Comparison of ENCODE assay signal across 1 cellular context in the genomic region with DNA sequence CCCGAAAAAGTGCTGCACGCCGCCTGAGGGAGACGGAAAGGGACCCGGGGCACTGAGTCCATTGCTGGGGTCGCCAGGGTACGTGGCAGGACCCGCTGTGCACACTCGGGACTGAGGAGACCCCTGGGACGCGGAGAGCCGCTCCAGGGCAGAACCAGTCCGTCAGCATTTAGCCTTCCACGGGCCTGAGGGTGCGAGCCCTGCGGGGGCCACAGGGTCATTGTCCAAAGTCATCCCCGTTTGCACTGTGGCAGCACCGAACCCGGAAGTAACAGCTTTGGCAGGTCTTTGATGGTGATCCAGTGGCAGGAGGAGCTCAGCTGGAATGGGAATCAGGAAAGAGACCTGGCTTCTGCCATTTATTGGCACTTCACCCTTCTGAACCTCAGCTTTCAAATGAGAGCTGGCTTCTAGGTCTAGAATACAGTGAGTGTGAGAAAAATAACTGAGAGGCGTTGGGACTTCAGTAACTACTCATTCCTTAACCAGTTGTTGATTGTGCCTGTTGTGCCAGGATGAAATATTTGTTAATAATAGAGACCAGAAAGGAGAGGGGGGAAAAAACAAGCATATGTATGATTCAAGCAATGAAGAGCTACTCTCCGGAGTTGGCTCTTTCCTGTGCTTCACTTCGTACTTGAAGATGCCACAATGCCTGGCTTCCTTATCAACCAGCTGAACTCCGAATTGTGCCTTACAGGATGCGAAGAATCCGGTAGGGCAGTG.
TF ChIP-seq lines count a peak whose summit lies in the region.

No MANE protein-coding gene starts in this region.

TF ChIP-seq in HepG2, 621 proteins besides CTCF, POLR2A, EP300 and RAD21 (continued from another document and continues in another):
- TF ChIP-seq POLR2AphosphoS5 (IDR thresholded peaks at IDR 0.05; ENCODE audit: low read depth, low read length) (peak; percentile 62), ZMYM3 (CRISPR knock-in tag; IDR thresholded peaks at IDR 0.05) (no peak), ZFP36 (IDR thresholded peaks at IDR 0.05; ENCODE audit: borderline replicate concordance, low read depth, low read length, partially characterized antibody) (no peak), ZNF12 (CRISPR knock-in tag; IDR thresholded peaks at IDR 0.05) (no peak), ZNF225 (CRISPR knock-in tag; IDR thresholded peaks at IDR 0.05) (peak; percentile 52; the same call in 1 of the 2 replicates), ZNF326 (CRISPR knock-in tag; IDR thresholded peaks at IDR 0.05; ENCODE audit: borderline replicate concordance) (no peak), JARID2 (CRISPR knock-in tag; IDR thresholded peaks at IDR 0.05; ENCODE audit: insufficient replicate concordance) (no peak), CHCHD3 (CRISPR knock-in tag; IDR thresholded peaks at IDR 0.05) (no peak), MBNL3 (CRISPR knock-in tag; conservative IDR thresholded peaks at IDR 0.05) (no peak), ATM (IDR thresholded peaks at IDR 0.05; ENCODE audit: borderline replicate concordance) (no peak), NPAS2 (CRISPR knock-in tag; IDR thresholded peaks at IDR 0.05; ENCODE audit: borderline replicate concordance) (no peak), RFX1 (IDR thresholded peaks at IDR 0.05) (no peak), ZNF235 (CRISPR knock-in tag; IDR thresholded peaks at IDR 0.05; ENCODE audit: borderline replicate concordance) (no peak), ZNF510 (CRISPR knock-in tag; IDR thresholded peaks at IDR 0.05; ENCODE audit: low read depth) (no peak; the same call in 1 of the 2 replicates), ZNF570 (CRISPR knock-in tag; IDR thresholded peaks at IDR 0.05; ENCODE audit: borderline replicate concordance) (no peak), KLF11 (CRISPR knock-in tag; IDR thresholded peaks at IDR 0.05) (no peak), PHF5A (CRISPR knock-in tag; IDR thresholded peaks at IDR 0.05; ENCODE audit: low read depth, unreplicated experiment) (no peak), HDAC2 (CRISPR knock-in tag; IDR thresholded peaks at IDR 0.05) (peak; percentile 38; the same call in 1 of the 2 replicates), ZSCAN9 (CRISPR knock-in tag; IDR thresholded peaks at IDR 0.05; ENCODE audit: borderline replicate concordance) (no peak), EEA1 (CRISPR knock-in tag; IDR thresholded peaks at IDR 0.05; ENCODE audit: borderline replicate concordance) (no peak), DR1 (CRISPR knock-in tag; IDR thresholded peaks at IDR 0.05) (no peak), ZNF850 (CRISPR knock-in tag; conservative IDR thresholded peaks at IDR 0.05) (no peak), KLF9 (CRISPR knock-in tag; IDR thresholded peaks at IDR 0.05; ENCODE audit: low read depth) (no peak), U2AF2 (IDR thresholded peaks at IDR 0.05; ENCODE audit: low read depth, low read length) (no peak), ATF7 (IDR thresholded peaks at IDR 0.05) (no peak), ATF7 (CRISPR knock-in tag; IDR thresholded peaks at IDR 0.05) (no peak), SNAI1 (CRISPR knock-in tag; IDR thresholded peaks at IDR 0.05; ENCODE audit: borderline replicate concordance) (no peak), SYNCRIP (IDR thresholded peaks at IDR 0.05; ENCODE audit: insufficient read depth, low read depth, low read length) (no peak), BRCA1 (CRISPR knock-in tag; IDR thresholded peaks at IDR 0.05) (no peak), IRF2 (CRISPR knock-in tag; IDR thresholded peaks at IDR 0.05) (no peak), THYN1 (CRISPR knock-in tag; IDR thresholded peaks at IDR 0.05; ENCODE audit: borderline replicate concordance, low read depth) (no peak), ZNF292 (CRISPR knock-in tag; IDR thresholded peaks at IDR 0.05; ENCODE audit: borderline replicate concordance, low read depth) (peak; percentile 71), TBX3 (IDR thresholded peaks at IDR 0.05; ENCODE audit: borderline replicate concordance) (0 out of 2 replicates have a peak, but pooled peaks have one; percentile 27), ZNF644 (CRISPR knock-in tag; IDR thresholded peaks at IDR 0.05; ENCODE audit: low read depth) (no peak), ZNF550 (CRISPR knock-in tag; IDR thresholded peaks at IDR 0.05; ENCODE audit: borderline replicate concordance) (0 out of 2 replicates have a peak, but pooled peaks have one; percentile 53)
- TF ChIP-seq, protein P1, sequence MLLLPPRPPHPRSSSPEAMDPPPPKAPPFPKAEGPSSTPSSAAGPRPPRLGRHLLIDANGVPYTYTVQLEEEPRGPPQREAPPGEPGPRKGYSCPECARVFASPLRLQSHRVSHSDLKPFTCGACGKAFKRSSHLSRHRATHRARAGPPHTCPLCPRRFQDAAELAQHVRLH (CRISPR knock-in tag; IDR thresholded peaks at IDR 0.05; ENCODE audit: borderline replicate concordance, low read depth) = no peak
- TF ChIP-seq, protein P2, sequence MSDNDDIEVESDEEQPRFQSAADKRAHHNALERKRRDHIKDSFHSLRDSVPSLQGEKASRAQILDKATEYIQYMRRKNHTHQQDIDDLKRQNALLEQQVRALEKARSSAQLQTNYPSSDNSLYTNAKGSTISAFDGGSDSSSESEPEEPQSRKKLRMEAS (IDR thresholded peaks at IDR 0.05) = 0 out of 2 replicates have a peak, but pooled peaks have one; percentile 4
- TF ChIP-seq, protein P3, sequence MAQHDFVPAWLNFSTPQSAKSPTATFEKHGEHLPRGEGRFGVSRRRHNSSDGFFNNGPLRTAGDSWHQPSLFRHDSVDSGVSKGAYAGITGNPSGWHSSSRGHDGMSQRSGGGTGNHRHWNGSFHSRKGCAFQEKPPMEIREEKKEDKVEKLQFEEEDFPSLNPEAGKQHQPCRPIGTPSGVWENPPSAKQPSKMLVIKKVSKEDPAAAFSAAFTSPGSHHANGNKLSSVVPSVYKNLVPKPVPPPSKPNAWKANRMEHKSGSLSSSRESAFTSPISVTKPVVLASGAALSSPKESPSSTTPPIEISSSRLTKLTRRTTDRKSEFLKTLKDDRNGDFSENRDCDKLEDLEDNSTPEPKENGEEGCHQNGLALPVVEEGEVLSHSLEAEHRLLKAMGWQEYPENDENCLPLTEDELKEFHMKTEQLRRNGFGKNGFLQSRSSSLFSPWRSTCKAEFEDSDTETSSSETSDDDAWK (CRISPR knock-in tag; IDR thresholded peaks at IDR 0.05) = no peak
- TF ChIP-seq, protein P4, sequence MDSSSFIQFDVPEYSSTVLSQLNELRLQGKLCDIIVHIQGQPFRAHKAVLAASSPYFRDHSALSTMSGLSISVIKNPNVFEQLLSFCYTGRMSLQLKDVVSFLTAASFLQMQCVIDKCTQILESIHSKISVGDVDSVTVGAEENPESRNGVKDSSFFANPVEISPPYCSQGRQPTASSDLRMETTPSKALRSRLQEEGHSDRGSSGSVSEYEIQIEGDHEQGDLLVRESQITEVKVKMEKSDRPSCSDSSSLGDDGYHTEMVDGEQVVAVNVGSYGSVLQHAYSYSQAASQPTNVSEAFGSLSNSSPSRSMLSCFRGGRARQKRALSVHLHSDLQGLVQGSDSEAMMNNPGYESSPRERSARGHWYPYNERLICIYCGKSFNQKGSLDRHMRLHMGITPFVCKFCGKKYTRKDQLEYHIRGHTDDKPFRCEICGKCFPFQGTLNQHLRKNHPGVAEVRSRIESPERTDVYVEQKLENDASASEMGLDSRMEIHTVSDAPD (CRISPR knock-in tag; IDR thresholded peaks at IDR 0.05) = 0 out of 2 replicates have a peak, but pooled peaks have one; percentile 32
- TF ChIP-seq, protein P5, sequence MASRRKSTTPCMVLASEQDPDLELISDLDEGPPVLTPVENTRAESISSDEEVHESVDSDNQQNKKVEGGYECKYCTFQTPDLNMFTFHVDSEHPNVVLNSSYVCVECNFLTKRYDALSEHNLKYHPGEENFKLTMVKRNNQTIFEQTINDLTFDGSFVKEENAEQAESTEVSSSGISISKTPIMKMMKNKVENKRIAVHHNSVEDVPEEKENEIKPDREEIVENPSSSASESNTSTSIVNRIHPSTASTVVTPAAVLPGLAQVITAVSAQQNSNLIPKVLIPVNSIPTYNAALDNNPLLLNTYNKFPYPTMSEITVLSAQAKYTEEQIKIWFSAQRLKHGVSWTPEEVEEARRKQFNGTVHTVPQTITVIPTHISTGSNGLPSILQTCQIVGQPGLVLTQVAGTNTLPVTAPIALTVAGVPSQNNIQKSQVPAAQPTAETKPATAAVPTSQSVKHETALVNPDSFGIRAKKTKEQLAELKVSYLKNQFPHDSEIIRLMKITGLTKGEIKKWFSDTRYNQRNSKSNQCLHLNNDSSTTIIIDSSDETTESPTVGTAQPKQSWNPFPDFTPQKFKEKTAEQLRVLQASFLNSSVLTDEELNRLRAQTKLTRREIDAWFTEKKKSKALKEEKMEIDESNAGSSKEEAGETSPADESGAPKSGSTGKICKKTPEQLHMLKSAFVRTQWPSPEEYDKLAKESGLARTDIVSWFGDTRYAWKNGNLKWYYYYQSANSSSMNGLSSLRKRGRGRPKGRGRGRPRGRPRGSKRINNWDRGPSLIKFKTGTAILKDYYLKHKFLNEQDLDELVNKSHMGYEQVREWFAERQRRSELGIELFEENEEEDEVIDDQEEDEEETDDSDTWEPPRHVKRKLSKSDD (CRISPR knock-in tag; IDR thresholded peaks at IDR 0.05; ENCODE audit: low read depth) = no peak
- TF ChIP-seq, protein P6, sequence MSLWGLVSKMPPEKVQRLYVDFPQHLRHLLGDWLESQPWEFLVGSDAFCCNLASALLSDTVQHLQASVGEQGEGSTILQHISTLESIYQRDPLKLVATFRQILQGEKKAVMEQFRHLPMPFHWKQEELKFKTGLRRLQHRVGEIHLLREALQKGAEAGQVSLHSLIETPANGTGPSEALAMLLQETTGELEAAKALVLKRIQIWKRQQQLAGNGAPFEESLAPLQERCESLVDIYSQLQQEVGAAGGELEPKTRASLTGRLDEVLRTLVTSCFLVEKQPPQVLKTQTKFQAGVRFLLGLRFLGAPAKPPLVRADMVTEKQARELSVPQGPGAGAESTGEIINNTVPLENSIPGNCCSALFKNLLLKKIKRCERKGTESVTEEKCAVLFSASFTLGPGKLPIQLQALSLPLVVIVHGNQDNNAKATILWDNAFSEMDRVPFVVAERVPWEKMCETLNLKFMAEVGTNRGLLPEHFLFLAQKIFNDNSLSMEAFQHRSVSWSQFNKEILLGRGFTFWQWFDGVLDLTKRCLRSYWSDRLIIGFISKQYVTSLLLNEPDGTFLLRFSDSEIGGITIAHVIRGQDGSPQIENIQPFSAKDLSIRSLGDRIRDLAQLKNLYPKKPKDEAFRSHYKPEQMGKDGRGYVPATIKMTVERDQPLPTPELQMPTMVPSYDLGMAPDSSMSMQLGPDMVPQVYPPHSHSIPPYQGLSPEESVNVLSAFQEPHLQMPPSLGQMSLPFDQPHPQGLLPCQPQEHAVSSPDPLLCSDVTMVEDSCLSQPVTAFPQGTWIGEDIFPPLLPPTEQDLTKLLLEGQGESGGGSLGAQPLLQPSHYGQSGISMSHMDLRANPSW (CRISPR knock-in tag; IDR thresholded peaks at IDR 0.05; ENCODE audit: borderline replicate concordance) = no peak
- TF ChIP-seq, protein P7, sequence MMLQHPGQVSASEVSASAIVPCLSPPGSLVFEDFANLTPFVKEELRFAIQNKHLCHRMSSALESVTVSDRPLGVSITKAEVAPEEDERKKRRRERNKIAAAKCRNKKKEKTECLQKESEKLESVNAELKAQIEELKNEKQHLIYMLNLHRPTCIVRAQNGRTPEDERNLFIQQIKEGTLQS (CRISPR knock-in tag; IDR thresholded peaks at IDR 0.05) = no peak
- TF ChIP-seq, protein P8, sequence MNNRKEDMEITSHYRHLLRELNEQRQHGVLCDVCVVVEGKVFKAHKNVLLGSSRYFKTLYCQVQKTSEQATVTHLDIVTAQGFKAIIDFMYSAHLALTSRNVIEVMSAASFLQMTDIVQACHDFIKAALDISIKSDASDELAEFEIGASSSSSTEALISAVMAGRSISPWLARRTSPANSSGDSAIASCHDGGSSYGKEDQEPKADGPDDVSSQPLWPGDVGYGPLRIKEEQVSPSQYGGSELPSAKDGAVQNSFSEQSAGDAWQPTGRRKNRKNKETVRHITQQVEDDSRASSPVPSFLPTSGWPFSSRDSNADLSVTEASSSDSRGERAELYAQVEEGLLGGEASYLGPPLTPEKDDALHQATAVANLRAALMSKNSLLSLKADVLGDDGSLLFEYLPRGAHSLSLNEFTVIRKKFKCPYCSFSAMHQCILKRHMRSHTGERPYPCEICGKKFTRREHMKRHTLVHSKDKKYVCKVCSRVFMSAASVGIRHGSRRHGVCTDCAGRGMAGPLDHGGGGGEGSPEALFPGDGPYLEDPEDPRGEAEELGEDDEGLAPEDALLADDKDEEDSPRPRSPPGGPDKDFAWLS (CRISPR knock-in tag; IDR thresholded peaks at IDR 0.05; ENCODE audit: borderline replicate concordance) = no peak
- TF ChIP-seq, protein P9, sequence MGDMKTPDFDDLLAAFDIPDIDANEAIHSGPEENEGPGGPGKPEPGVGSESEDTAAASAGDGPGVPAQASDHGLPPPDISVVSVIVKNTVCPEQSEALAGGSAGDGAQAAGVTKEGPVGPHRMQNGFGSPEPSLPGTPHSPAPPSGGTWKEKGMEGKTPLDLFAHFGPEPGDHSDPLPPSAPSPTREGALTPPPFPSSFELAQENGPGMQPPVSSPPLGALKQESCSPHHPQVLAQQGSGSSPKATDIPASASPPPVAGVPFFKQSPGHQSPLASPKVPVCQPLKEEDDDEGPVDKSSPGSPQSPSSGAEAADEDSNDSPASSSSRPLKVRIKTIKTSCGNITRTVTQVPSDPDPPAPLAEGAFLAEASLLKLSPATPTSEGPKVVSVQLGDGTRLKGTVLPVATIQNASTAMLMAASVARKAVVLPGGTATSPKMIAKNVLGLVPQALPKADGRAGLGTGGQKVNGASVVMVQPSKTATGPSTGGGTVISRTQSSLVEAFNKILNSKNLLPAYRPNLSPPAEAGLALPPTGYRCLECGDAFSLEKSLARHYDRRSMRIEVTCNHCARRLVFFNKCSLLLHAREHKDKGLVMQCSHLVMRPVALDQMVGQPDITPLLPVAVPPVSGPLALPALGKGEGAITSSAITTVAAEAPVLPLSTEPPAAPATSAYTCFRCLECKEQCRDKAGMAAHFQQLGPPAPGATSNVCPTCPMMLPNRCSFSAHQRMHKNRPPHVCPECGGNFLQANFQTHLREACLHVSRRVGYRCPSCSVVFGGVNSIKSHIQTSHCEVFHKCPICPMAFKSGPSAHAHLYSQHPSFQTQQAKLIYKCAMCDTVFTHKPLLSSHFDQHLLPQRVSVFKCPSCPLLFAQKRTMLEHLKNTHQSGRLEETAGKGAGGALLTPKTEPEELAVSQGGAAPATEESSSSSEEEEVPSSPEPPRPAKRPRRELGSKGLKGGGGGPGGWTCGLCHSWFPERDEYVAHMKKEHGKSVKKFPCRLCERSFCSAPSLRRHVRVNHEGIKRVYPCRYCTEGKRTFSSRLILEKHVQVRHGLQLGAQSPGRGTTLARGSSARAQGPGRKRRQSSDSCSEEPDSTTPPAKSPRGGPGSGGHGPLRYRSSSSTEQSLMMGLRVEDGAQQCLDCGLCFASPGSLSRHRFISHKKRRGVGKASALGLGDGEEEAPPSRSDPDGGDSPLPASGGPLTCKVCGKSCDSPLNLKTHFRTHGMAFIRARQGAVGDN (CRISPR knock-in tag; IDR thresholded peaks at IDR 0.05) = peak; percentile 78
- TF ChIP-seq, protein P10, sequence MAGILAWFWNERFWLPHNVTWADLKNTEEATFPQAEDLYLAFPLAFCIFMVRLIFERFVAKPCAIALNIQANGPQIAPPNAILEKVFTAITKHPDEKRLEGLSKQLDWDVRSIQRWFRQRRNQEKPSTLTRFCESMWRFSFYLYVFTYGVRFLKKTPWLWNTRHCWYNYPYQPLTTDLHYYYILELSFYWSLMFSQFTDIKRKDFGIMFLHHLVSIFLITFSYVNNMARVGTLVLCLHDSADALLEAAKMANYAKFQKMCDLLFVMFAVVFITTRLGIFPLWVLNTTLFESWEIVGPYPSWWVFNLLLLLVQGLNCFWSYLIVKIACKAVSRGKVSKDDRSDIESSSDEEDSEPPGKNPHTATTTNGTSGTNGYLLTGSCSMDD (CRISPR knock-in tag; IDR thresholded peaks at IDR 0.05) = no peak
